ENCODE assay signal across 8 cellular contexts in the genomic region with DNA sequence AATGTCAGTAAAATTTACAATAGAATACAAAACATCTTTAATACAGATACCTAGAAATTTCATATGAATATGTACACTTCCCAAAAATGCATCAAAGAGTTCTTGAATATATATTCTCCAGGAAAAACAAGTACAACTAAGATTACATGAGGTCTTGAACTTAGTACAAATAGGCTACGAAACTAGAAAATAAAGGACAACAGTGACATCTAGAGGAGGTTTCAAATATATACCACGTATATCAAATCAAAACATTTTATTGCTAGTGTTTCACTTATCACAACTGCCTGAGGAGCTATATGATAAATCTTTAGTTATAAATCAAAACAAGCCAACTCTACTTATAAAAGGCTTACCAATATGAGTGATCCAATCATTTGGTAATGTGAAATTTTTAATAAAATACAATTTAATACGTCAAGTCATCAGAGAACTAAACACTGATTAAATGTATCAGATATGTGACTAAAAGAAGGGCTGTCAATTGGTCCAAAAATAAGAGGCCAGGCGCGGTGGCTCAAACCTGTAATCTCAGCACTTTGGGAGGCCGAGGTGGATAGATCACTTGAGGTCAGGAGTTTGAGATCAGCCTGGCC. TPM values are rescaled to one million over a fixed set of nuclear protein-coding genes. Genes with fewer than 3 reads are reported as not detected.
A peak's percentile ranks its signal among the peaks of the same experiment; 100 is the strongest.
DNase-seq lines count a peak whose midpoint lies in the region; ATAC-seq and TF ChIP-seq lines count a peak whose summit lies in the region.

No MANE protein-coding gene starts in this region.

- H3K9me3 ChIP-seq in liver (ENCODE audit: control insufficient read depth in 4 of 4, low read length in 3 of 4), result no peaks in the 10 kb centered on the region

- peak; percentile 27 for TF ChIP-seq CTCF in AG09309 (IDR thresholded peaks at IDR 0.05; ENCODE audit: control insufficient read depth, insufficient read depth, low read depth, low read length, missing control alignments)
- TF ChIP-seq CTCF in MCF 10A (IDR thresholded peaks at IDR 0.05; ENCODE audit: unreplicated experiment), result peak; percentile 34
- TF ChIP-seq CTCF in liver (IDR thresholded peaks at IDR 0.05; ENCODE audit: low read depth, low read length, missing input control), result peak; percentile 49

- H3K27ac Mint-ChIP-seq in MCF 10A (ENCODE audit: low read depth, unreplicated experiment), result no peak overlapping the region

- 57% methylated on average over 6 of the region's 6 CpGs for WGBS in liver

- no peaks in the 10 kb centered on the region for H3K27me3 ChIP-seq in liver (ENCODE audit: control insufficient read depth in 4 of 4, insufficient read depth in 4 of 4, low read length in 3 of 4)

- H3K9me3 Mint-ChIP-seq in MCF 10A (ENCODE audit: unreplicated experiment), result no peaks in the 10 kb centered on the region

- peaks cover 0 to 4% (median 0%) of the 10 kb centered on the region in 4 donors for H3K36me3 ChIP-seq in liver (ENCODE audit: control insufficient read depth in 4 of 4, insufficient read depth in 3 of 4, low read depth in 1 of 4, low read length in 3 of 4)

- H3K4me1 ChIP-seq in liver (ENCODE audit: control insufficient read depth in 4 of 4, insufficient read depth in 4 of 4, low read length in 3 of 4), result peaks cover 0 to 3% (median 0%) of the 10 kb centered on the region in 4 donors

- H3K4me3 Mint-ChIP-seq in MCF 10A (ENCODE audit: unreplicated experiment), result no peak overlapping the region

- no peaks in the 10 kb centered on the region for H3K4me1 Mint-ChIP-seq in MCF 10A (ENCODE audit: insufficient read depth, unreplicated experiment)

- DNase-seq in AG09309 (ENCODE audit: low read depth), result no peak
- DNase-seq in NCI-H446 treated with DMSO at 0.1 percent for 48 hours (lab: John Stamatoyannopoulos, UW), result peak; percentile 38
- peak; percentile 60 for DNase-seq in MCF 10A (ENCODE audit: unreplicated experiment)
- no peak for DNase-seq in middle frontal gyrus (ENCODE audit: extremely low spot score, low spot score)
- DNase-seq in ecto neural progenitor cell (ENCODE audit: low spot score), result no peak

- H3K27ac ChIP-seq in liver (ENCODE audit: low read depth in 1 of 2, low read length in 2 of 2), result no peak overlapping the region

- peaks cover 24% of the 10 kb centered on the region for H3K36me3 Mint-ChIP-seq in MCF 10A (ENCODE audit: insufficient read depth, unreplicated experiment)

- H3K27me3 Mint-ChIP-seq in MCF 10A (ENCODE audit: insufficient read depth, unreplicated experiment), result no peaks in the 10 kb centered on the region

- intact Hi-C loops in MCF 10A (cut with micrococcal nuclease), result loop anchor here (1.0 to 10.0 kb wide), 5 partner anchors 277 to 887 kb away; no protein-coding TSS in a partner anchor

- CTCF ChIA-PET in MCF 10A (lab: Yijun Ruan, JAX), result interaction anchor here (0.5 to 2.5 kb wide), 22 partner anchors 9 to 1629 kb away, joined by 3 to 15 read pairs (median 4); no protein-coding TSS in a partner anchor

- BruUV-seq in MCF 10A (replicated peaks; lab: Mats Ljungman, UMichigan), result no TSS peak

- H3K9ac ChIP-seq in liver (ENCODE audit: low read depth in 1 of 2, low read length in 2 of 2), result no peak overlapping the region

- H3K4me3 ChIP-seq in AG09309 (ENCODE audit: control insufficient read depth, low read depth, low read length) (no peak overlapping the region), liver (ENCODE audit: low read depth in 1 of 3, low read length in 3 of 3) (no peak overlapping the region)

- ATAC-seq in GM18502 (IDR thresholded peaks at IDR 0.05; ENCODE audit: poor library complexity, unreplicated experiment) (peak; percentile 82), HG03139 (IDR thresholded peaks at IDR 0.05; ENCODE audit: unreplicated experiment) (peak; percentile 59)

- POLR2A ChIA-PET in MCF 10A (lab: Yijun Ruan, JAX), result interaction anchor here (0.5 to 0.9 kb wide), 3 partner anchors 11 to 1311 kb away, joined by 3 to 4 read pairs (median 3); no protein-coding TSS in a partner anchor

- TF ChIP-seq RAD21 in liver (IDR thresholded peaks at IDR 0.05), result peak; percentile 73 to 77

TF ChIP-seq in liver, 16 proteins besides CTCF, POLR2A, EP300 and RAD21:
- TF ChIP-seq YY1 (IDR thresholded peaks at IDR 0.05) (no peak), TAF1 (conservative IDR thresholded peaks at IDR 0.05) (no peak), JUND (IDR thresholded peaks at IDR 0.05) (no peak), ATF3 (IDR thresholded peaks at IDR 0.05) (no peak), FOXA1 (IDR thresholded peaks at IDR 0.05) (no peak), FOXA2 (IDR thresholded peaks at IDR 0.05) (no peak), GABPA (IDR thresholded peaks at IDR 0.05 in 1 of 2, conservative IDR thresholded peaks at IDR 0.05 in 1 of 2) (no peak), HNF4A (conservative IDR thresholded peaks at IDR 0.05) (no peak), NR2F2 (IDR thresholded peaks at IDR 0.05) (no peak), EGR1 (IDR thresholded peaks at IDR 0.05; ENCODE audit: low read depth in 2 of 2) (no peak)
TF ChIP-seq in liver: peak in this region for 0.

RNA-seq across cellular contexts. Expression of gene ANAPC10, which starts 36.6 kb away (rescaled TPM):
- total RNA-seq in MCF 10A (2022), result 32.2 and 38.9 TPM in 2 replicates
- 10 to 100 TPM; 13.6 to 16.1 TPM for total RNA-seq in liver
- polyA plus RNA-seq in liver, result 10 to 100 TPM in 1 of 2 donors, 1 to 10 TPM in 1; 6.2 to 15.5 TPM

RNA-seq across cellular contexts. Expression of gene ABCE1, which starts 36.7 kb away (rescaled TPM):
- total RNA-seq in MCF 10A (2022) (136 and 140 TPM in 2 replicates), liver (10 to 100 TPM; 44.3 to 59.8 TPM)
- polyA plus RNA-seq in liver, result 10 to 100 TPM; 12.7 to 17.8 TPM

Comparison
In these comparisons a context has a peak if more than half of its experiments do, and no peak if none do; other contexts are left out.
1. DNase-seq: peak in NCI-H446 treated with DMSO at 0.1 percent for 48 hours (single experiment) and MCF 10A (single experiment); none in AG09309 (single experiment), middle frontal gyrus (single experiment) and ecto neural progenitor cell (single experiment).
2. Peak in every context shown above with its lines, with median percentiles within 50 percentile points of each other: CTCF ChIP-seq.